1 cellular context compared by ENCODE assay signal in genomic region chr2:12430036-12430795, GRCh38.
TF ChIP-seq lines count a peak whose summit lies in the region.

No MANE protein-coding gene starts in this region.

TF ChIP-seq in SK-N-SH, 30 proteins besides CTCF, POLR2A, EP300 and RAD21 (continued from another document):
- TF ChIP-seq ZBTB33 (IDR thresholded peaks at IDR 0.05; ENCODE audit: borderline replicate concordance, low read depth) (no peak), ELF1 (IDR thresholded peaks at IDR 0.05) (no peak), USF2 (IDR thresholded peaks at IDR 0.05; ENCODE audit: borderline replicate concordance, low read depth, low read length) (no peak), RCOR1 (IDR thresholded peaks at IDR 0.05; ENCODE audit: low read length) (no peak), JUND (IDR thresholded peaks at IDR 0.05) (no peak)
